12 cellular contexts compared by ENCODE assay signal in the genomic region with DNA sequence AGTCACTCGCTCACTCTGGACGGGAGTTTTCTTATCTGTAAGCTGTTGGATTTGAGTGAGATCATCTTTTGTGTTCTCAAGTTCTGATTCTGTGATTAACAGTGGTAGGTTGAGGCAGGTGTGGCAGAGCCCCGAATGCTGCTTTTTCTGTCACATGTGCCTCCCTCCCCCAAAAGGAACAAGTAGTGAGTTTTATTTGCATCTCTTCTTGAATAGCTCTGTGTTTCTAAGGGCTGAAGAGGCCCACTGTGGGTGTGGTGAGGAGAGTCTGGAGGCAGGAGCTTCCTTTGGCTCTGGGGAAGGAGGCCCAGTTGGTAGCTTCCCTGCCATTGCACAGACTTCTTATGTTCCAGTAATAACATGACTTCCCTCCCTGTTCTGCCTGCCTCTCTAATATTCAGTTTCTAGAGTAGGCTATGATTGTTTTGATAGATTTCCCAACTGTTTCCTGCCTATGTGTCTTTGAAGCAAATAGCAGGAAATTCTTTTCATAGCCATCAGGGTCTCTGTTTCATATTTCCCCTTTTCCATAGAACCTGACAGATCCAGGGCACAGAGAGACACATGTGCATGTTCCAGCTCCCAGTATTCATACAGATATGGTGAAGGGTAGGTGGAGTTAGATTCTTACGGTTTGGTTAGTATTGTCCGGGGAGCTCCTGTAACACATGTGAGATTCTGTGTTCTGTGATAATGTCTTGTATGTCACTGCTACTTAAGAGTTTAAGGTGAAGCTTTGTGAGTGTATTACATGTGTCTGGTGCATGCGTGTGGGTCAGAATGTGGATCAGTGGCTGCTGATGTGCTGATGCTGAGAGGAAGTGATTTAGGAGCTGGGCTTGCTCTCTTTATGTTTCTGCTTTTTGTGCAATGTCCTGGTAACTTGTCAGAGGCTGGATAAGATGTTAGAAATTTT. TPM values are rescaled to one million over a fixed set of nuclear protein-coding genes. Genes with fewer than 3 reads are reported as not detected.
DNase-seq lines count a peak whose midpoint lies in the region; ATAC-seq and TF ChIP-seq lines count a peak whose summit lies in the region.
"Had no signal": no experiment of that assay in that cellular context is flagged by ENCODE, and none has a peak within 500 bp of the region (broad histone marks: within the 10 kb centered on the region; RNA-seq: fewer than 3 reads in every experiment).

No MANE protein-coding gene starts in this region.

- H3K9me3 Mint-ChIP-seq in GM23338, result no peaks in the 10 kb centered on the region

- H2BK5ac ChIP-seq in mesendoderm (ENCODE audit: low read length), result no peak overlapping the region

- H4K8ac ChIP-seq in mesendoderm (ENCODE audit: low read depth, low read length), result no peak overlapping the region

- no peaks in the 10 kb centered on the region; a peak in 2 of 22 replicates for H4K20me1 ChIP-seq in BLaER1 treated with 17β-estradiol and CSF1 and Interleukin-3, amounts not matched to agents 10 nM and 100 nM
- H4K20me1 ChIP-seq in GM23338 (replicated peaks; ENCODE audit: insufficient read depth), result no peaks in the 10 kb centered on the region
- no peaks in the 10 kb centered on the region for H4K20me1 ChIP-seq in MM.1S (ENCODE audit: insufficient read depth, low read length)

- H3K27me3 Mint-ChIP-seq in GM23338 (ENCODE audit: insufficient read depth, low read depth, poor library complexity), result peaks cover 11% of the 10 kb centered on the region

- H3K27me3 ChIP-seq in BLaER1 treated with 17β-estradiol and CSF1 and Interleukin-3, amounts not matched to agents 10 nM and 100 nM, result no peaks in the 10 kb centered on the region
- H3K27me3 ChIP-seq in GM23338 (ENCODE audit: insufficient read depth), result no peaks in the 10 kb centered on the region
- H3K27me3 ChIP-seq in adipocyte (replicated peaks; ENCODE audit: control insufficient read depth, insufficient read depth, low read length), result peaks cover 17% of the 10 kb centered on the region
- no peaks in the 10 kb centered on the region for H3K27me3 ChIP-seq in mesendoderm (ENCODE audit: insufficient read depth, low read length, poor library complexity)
- no peaks in the 10 kb centered on the region for H3K27me3 ChIP-seq in MM.1S (replicated peaks; ENCODE audit: insufficient read depth, low read length)

- DNase-seq in GM23338 (ENCODE audit: low spot score), result no peak
- peak; percentile 50 for DNase-seq in adipocyte (ENCODE audit: low read depth)
- DNase-seq in mesendoderm, result no peak
- DNase-seq in NCI-H524 (lab: John Stamatoyannopoulos, UW), result no peak
- DNase-seq in MM.1S, result no peak
- no peak for DNase-seq in NCI-H146 (lab: John Stamatoyannopoulos, UW)
- no peak for DNase-seq in NCI-H345 (lab: John Stamatoyannopoulos, UW)
- DNase-seq: DND-41; effector memory CD4-positive, alpha-beta T cell; NCI-H1417 treated with DMSO at 0.1 percent for 48 hours; stimulated activated CD4-positive, alpha-beta T cell treated with anti-CD3 and anti-CD28 coated beads, Interleukin-12 subunit alpha, Interleukin-12 subunit beta, amount 100 ng/mL, for 4 hours had no signal

- H3K27ac Mint-ChIP-seq in GM23338, result no peak overlapping the region

- H4K5ac ChIP-seq in mesendoderm (ENCODE audit: low read length), result peak overlapping the region; percentile 13

- H2AK5ac ChIP-seq in mesendoderm (ENCODE audit: low read length), result no peak overlapping the region

- H3K4me3 Mint-ChIP-seq in GM23338, result no peak overlapping the region

- peak overlapping the region in 10 of 11 experiments; percentile 21 to 97 (median 91); a peak in 20 of 22 replicates for H3K27ac ChIP-seq in BLaER1 treated with 17β-estradiol and CSF1 and Interleukin-3, amounts not matched to agents 10 nM and 100 nM
- H3K27ac ChIP-seq in GM23338 (ENCODE audit: low read depth), result no peak overlapping the region
- no peak overlapping the region for H3K27ac ChIP-seq in mesendoderm (ENCODE audit: low read depth, low read length)
- no peak overlapping the region for H3K27ac ChIP-seq in MM.1S (ENCODE audit: low read length)

- H3K36me3 Mint-ChIP-seq in GM23338 (ENCODE audit: low read depth), result no peaks in the 10 kb centered on the region

- H2BK15ac ChIP-seq in mesendoderm (replicated peaks; ENCODE audit: low read depth), result no peak overlapping the region

- H3K79me2 ChIP-seq in GM23338 (replicated peaks; ENCODE audit: insufficient read depth) (no peaks in the 10 kb centered on the region), mesendoderm (ENCODE audit: control insufficient read depth, insufficient read depth, low read length) (no peaks in the 10 kb centered on the region), MM.1S (ENCODE audit: low read length) (no peaks in the 10 kb centered on the region)

- H2AFZ ChIP-seq in GM23338 (peak overlapping the region; percentile 56; the same call in 1 of the 2 replicates), MM.1S (ENCODE audit: low read length) (no peak overlapping the region)

- H3K9me3 ChIP-seq in BLaER1 treated with 17β-estradiol and CSF1 and Interleukin-3, amounts not matched to agents 10 nM and 100 nM (replicated peaks in 1 of 11), result 0 out of 22 replicates have a peak, but pooled peaks cover 0 to 7% (median 0%) of the 10 kb centered on the region in 11 experiments
- H3K9me3 ChIP-seq in adipocyte (ENCODE audit: control insufficient read depth, low read length) (no peaks in the 10 kb centered on the region), MM.1S (replicated peaks; ENCODE audit: insufficient read depth, low read length) (no peaks in the 10 kb centered on the region)

- no peaks in the 10 kb centered on the region for H3K36me3 ChIP-seq in BLaER1 treated with 17β-estradiol and CSF1 and Interleukin-3, amounts not matched to agents 10 nM and 100 nM
- H3K36me3 ChIP-seq in GM23338 (ENCODE audit: insufficient read depth), result no peaks in the 10 kb centered on the region
- H3K36me3 ChIP-seq in adipocyte (ENCODE audit: control insufficient read depth, insufficient read depth, low read length, severe bottlenecking), result peaks cover 5% of the 10 kb centered on the region
- no peaks in the 10 kb centered on the region for H3K36me3 ChIP-seq in mesendoderm (ENCODE audit: control insufficient read depth, insufficient read depth, low read length)
- no peaks in the 10 kb centered on the region for H3K36me3 ChIP-seq in MM.1S (replicated peaks; ENCODE audit: insufficient read depth, low read length)

- no peak overlapping the region for H3K4ac ChIP-seq in mesendoderm (ENCODE audit: low read depth, low read length)

- peak overlapping the region; percentile 73 to 95 (median 88) for H3K4me2 ChIP-seq in BLaER1 treated with 17β-estradiol and CSF1 and Interleukin-3, amounts not matched to agents 10 nM and 100 nM
- H3K4me2 ChIP-seq in GM23338, result no peak overlapping the region
- no peak overlapping the region for H3K4me2 ChIP-seq in mesendoderm (ENCODE audit: low read length)
- H3K4me2 ChIP-seq in MM.1S (ENCODE audit: low read depth, low read length), result no peak overlapping the region

- peak overlapping the region in 10 of 11 experiments; percentile 2 to 82 (median 78); a peak in 19 of 22 replicates for H3K9ac ChIP-seq in BLaER1 treated with 17β-estradiol and CSF1 and Interleukin-3, amounts not matched to agents 10 nM and 100 nM
- H3K9ac ChIP-seq in adipocyte (ENCODE audit: low read length) (no peak overlapping the region), mesendoderm (ENCODE audit: low read length) (no peak overlapping the region), MM.1S (ENCODE audit: low read length) (no peak overlapping the region)

- peak overlapping the region in 5 of 10 experiments; percentile 22 to 45 (median 38); a peak in 8 of 20 replicates for H3K4me3 ChIP-seq in BLaER1 treated with 17β-estradiol and CSF1 and Interleukin-3, amounts not matched to agents 10 nM and 100 nM
- H3K4me3 ChIP-seq in GM23338 (no peak overlapping the region), adipocyte (ENCODE audit: low read length) (no peak overlapping the region), mesendoderm (ENCODE audit: low read length) (no peak overlapping the region), MM.1S (ENCODE audit: low read length) (no peak overlapping the region)

- H3K9me2 ChIP-seq in GM23338 (ENCODE audit: insufficient read depth), result no peaks in the 10 kb centered on the region
- no peaks in the 10 kb centered on the region for H3K9me2 ChIP-seq in MM.1S (replicated peaks; ENCODE audit: insufficient read depth, low read length)

- TF ChIP-seq CTCF in GM23338 (conservative IDR thresholded peaks at IDR 0.05; ENCODE audit: low read depth in 2 of 2) (no peak), MM.1S (IDR thresholded peaks at IDR 0.05; ENCODE audit: low read length) (no peak)

- H3F3A ChIP-seq in GM23338 (replicated peaks; ENCODE audit: low read depth) (no peaks in the 10 kb centered on the region), MM.1S (ENCODE audit: insufficient read depth, low read length) (no peaks in the 10 kb centered on the region)

- H3K56ac ChIP-seq in mesendoderm (ENCODE audit: low read length), result peak overlapping the region; percentile 39

- H3K4me1 Mint-ChIP-seq in GM23338, result peaks cover 30% of the 10 kb centered on the region

- no peak overlapping the region for H3K18ac ChIP-seq in mesendoderm (ENCODE audit: low read length)

- peaks cover 61 to 98% (median 90%) of the 10 kb centered on the region in 10 experiments for H3K4me1 ChIP-seq in BLaER1 treated with 17β-estradiol and CSF1 and Interleukin-3, amounts not matched to agents 10 nM and 100 nM
- H3K4me1 ChIP-seq in GM23338 (ENCODE audit: insufficient read depth), result peaks cover 21% of the 10 kb centered on the region
- peaks cover 39% of the 10 kb centered on the region for H3K4me1 ChIP-seq in adipocyte (ENCODE audit: control insufficient read depth, insufficient read depth, low read length)
- peaks cover 1% of the 10 kb centered on the region for H3K4me1 ChIP-seq in mesendoderm (ENCODE audit: control insufficient read depth, low read depth, low read length)
- H3K4me1 ChIP-seq in MM.1S (ENCODE audit: low read length), result peaks cover 8% of the 10 kb centered on the region

- ATAC-seq in GM23338, result no peak

- no peak overlapping the region for H3K23ac ChIP-seq in mesendoderm (ENCODE audit: low read length)

- H2BK120ac ChIP-seq in mesendoderm (ENCODE audit: low read depth, low read length), result no peak overlapping the region

- no peaks in the 10 kb centered on the region for H3K79me1 ChIP-seq in mesendoderm (ENCODE audit: low read length)

- WGBS in mesendoderm (ENCODE audit: extremely low coverage, insufficient coverage, low lambda C conversion rate), result no CpG with 5 or more reads among the region's 6 CpGs

TF ChIP-seq in GM23338, 12 proteins besides CTCF, POLR2A, EP300 and RAD21 (continues in another document):
- TF ChIP-seq EZH2 (IDR thresholded peaks at IDR 0.05; ENCODE audit: low read depth, unreplicated experiment), result no peak
- no peak for TF ChIP-seq POLR2AphosphoS5 (IDR thresholded peaks at IDR 0.05; ENCODE audit: low read depth)

RNA-seq across cellular contexts. Expression of a gene that starts 24.0 kb away (rescaled TPM):
- not detected in 2 replicates for total RNA-seq in GM23338 (2014; rRNA removed; shearing (Covaris generic))
- polyA plus RNA-seq in GM23338 (2016; fragmentation: Nextera tagmentation; extraction: Ambion mirVana), result 0.39 TPM in 1 of 2 replicates, not detected in the other
- 0.08 TPM for polyA plus RNA-seq in mesendoderm (2013, experiment 1 of 2)
- 0.06 TPM for polyA plus RNA-seq in mesendoderm (2013, experiment 2 of 2)

RNA-seq across cellular contexts. Expression of a gene that starts 39.6 kb away (rescaled TPM):
- 10.9 and 16.2 TPM in 2 replicates for total RNA-seq in GM23338 (2014; rRNA removed; shearing (Covaris generic))
- 4.3 and 5.8 TPM in 2 replicates for polyA plus RNA-seq in GM23338 (2016; fragmentation: Nextera tagmentation; extraction: Ambion mirVana)
- 3.5 TPM for polyA plus RNA-seq in mesendoderm (2013, experiment 1 of 2)
- 3.5 TPM for polyA plus RNA-seq in mesendoderm (2013, experiment 2 of 2)

Comparison
In these comparisons a context has a peak if more than half of its experiments do, and no peak if none do; other contexts are left out.
1. H3K27ac ChIP-seq: peak in BLaER1 treated with 17β-estradiol and CSF1 and Interleukin-3, amounts not matched to agents 10 nM and 100 nM (10 of 11); none in GM23338 (single experiment), mesendoderm (single experiment) and MM.1S (single experiment).
2. H3K4me2 ChIP-seq: peak in BLaER1 treated with 17β-estradiol and CSF1 and Interleukin-3, amounts not matched to agents 10 nM and 100 nM (11 of 11); none in GM23338 (single experiment), mesendoderm (single experiment) and MM.1S (single experiment).
3. H3K9ac ChIP-seq: peak in BLaER1 treated with 17β-estradiol and CSF1 and Interleukin-3, amounts not matched to agents 10 nM and 100 nM (10 of 11); none in adipocyte (single experiment), mesendoderm (single experiment) and MM.1S (single experiment).